ENCODE assay signal across 29 cellular contexts in the genomic region with DNA sequence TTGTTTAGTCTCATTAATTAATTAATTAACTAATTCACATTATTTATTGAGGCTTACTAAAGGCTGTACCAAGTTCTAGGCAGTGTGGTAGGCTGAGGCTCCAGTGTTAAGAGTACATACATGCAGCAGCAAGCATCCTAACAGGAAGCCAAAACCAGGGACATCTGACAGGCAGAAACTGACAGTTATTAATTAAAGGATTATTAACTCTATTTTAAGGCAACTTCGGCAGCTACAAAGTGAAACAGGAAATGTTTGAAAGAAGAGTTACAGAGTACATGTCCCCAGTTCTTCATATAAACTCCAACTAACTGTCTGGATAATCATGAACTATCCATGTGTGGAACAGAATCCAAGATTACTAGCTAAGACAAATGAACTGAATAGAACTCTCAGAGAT. TPM values are rescaled to one million over a fixed set of nuclear protein-coding genes. Genes with fewer than 3 reads are reported as not detected.
"Had no signal": no experiment of that assay in that cellular context is flagged by ENCODE, and none has a peak within 500 bp of the region (broad histone marks: within the 10 kb centered on the region; RNA-seq: fewer than 3 reads in every experiment).

No MANE protein-coding gene starts in this region.

- H3K9me3 Mint-ChIP-seq: dendritic cell treated with granulocyte-macrophage colony-stimulating factor and Interleukin-4, amounts not matched to agents 40 ng/mL and 50 ng/mL, for 4 days; memory B cell had no signal

- H3K4me2 ChIP-seq: hepatocyte had no signal

- H3K27me3 Mint-ChIP-seq: dendritic cell treated with granulocyte-macrophage colony-stimulating factor and Interleukin-4, amounts not matched to agents 40 ng/mL and 50 ng/mL, for 4 days; memory B cell; progenitor cell of endocrine pancreas had no signal

- H3K4me1 ChIP-seq: esophagus muscularis mucosa, foreskin keratinocyte, gastroesophageal sphincter, heart left ventricle, parathyroid adenoma, right lobe of liver, stomach, thyroid gland, vagina had no signal

- H3K27me3 ChIP-seq: esophagus muscularis mucosa, foreskin keratinocyte, gastroesophageal sphincter, heart left ventricle, hepatocyte, right lobe of liver, stomach, thyroid gland, vagina had no signal

- H3K27ac Mint-ChIP-seq: dendritic cell treated with granulocyte-macrophage colony-stimulating factor and Interleukin-4, amounts not matched to agents 40 ng/mL and 50 ng/mL, for 4 days; memory B cell; natural killer cell; progenitor cell of endocrine pancreas; stimulated activated effector memory CD8-positive, alpha-beta T cell treated with anti-CD3 and anti-CD28 coated beads, Interleukin-12 subunit alpha, Interleukin-12 subunit beta, amount 100 ng/mL, for 72 hours had no signal

- H3K9ac ChIP-seq: parathyroid adenoma had no signal

- H3K4me3 Mint-ChIP-seq: dendritic cell treated with granulocyte-macrophage colony-stimulating factor and Interleukin-4, amounts not matched to agents 40 ng/mL and 50 ng/mL, for 4 days; memory B cell; natural killer cell; stimulated activated effector memory CD8-positive, alpha-beta T cell treated with anti-CD3 and anti-CD28 coated beads, Interleukin-12 subunit alpha, Interleukin-12 subunit beta, amount 100 ng/mL, for 72 hours had no signal

- H3K36me3 Mint-ChIP-seq: memory B cell; natural killer cell; stimulated activated effector memory CD8-positive, alpha-beta T cell treated with anti-CD3 and anti-CD28 coated beads, Interleukin-12 subunit alpha, Interleukin-12 subunit beta, amount 100 ng/mL, for 72 hours had no signal

- H3K4me1 Mint-ChIP-seq: memory B cell; natural killer cell; stimulated activated effector memory CD8-positive, alpha-beta T cell treated with anti-CD3 and anti-CD28 coated beads, Interleukin-12 subunit alpha, Interleukin-12 subunit beta, amount 100 ng/mL, for 72 hours had no signal

- DNase-seq: effector CD8-positive, alpha-beta T cell; foreskin keratinocyte; heart left ventricle; kidney; natural killer cell; occipital lobe; right lobe of liver; small intestine; stimulated activated CD4-positive, alpha-beta T cell treated with anti-CD3 and anti-CD28 coated beads, Interleukin-12 subunit alpha, Interleukin-12 subunit beta, amount 100 ng/mL, for 4 hours; stimulated activated CD4-positive, alpha-beta T cell treated with anti-CD3 and anti-CD28 coated beads, Interleukin-1b, Interleukin-23, amount 100 ng/mL, for 48 hours; stimulated activated CD4-positive, alpha-beta T cell treated with anti-CD3 and anti-CD28 coated beads, Interleukin-4, amount 100 ng/mL, for 24 hours; stimulated activated naive CD4-positive, alpha-beta T cell treated with Interleukin-2 at 50 U/mL for 16 hours; stomach; thyroid gland; trophoblast cell had no signal

- H3K9me3 ChIP-seq: esophagus muscularis mucosa, gastroesophageal sphincter, right lobe of liver, stomach, thyroid gland, vagina had no signal

- H3K36me3 ChIP-seq: esophagus muscularis mucosa, gastroesophageal sphincter, heart left ventricle, right lobe of liver, stomach, thyroid gland, vagina had no signal

- H3K79me2 ChIP-seq: hepatocyte, parathyroid adenoma had no signal

- H3K27ac ChIP-seq: esophagus muscularis mucosa, foreskin keratinocyte, gastroesophageal sphincter, heart left ventricle, hepatocyte, parathyroid adenoma, right lobe of liver, stomach, thyroid gland, vagina had no signal

- H3K4me3 ChIP-seq: esophagus muscularis mucosa, gastroesophageal sphincter, heart left ventricle, hepatocyte, lung, right lobe of liver, stomach, thyroid gland, vagina had no signal

- H2AFZ ChIP-seq: hepatocyte, parathyroid adenoma had no signal

- ATAC-seq: foreskin keratinocyte; gastroesophageal sphincter; heart left ventricle; left lobe of liver; natural killer cell; right lobe of liver; stimulated activated effector memory CD8-positive, alpha-beta T cell treated with anti-CD3 and anti-CD28 coated beads, Interleukin-12 subunit alpha, Interleukin-12 subunit beta, amount 100 ng/mL, for 72 hours had no signal

RNA-seq across cellular contexts. Expression of a gene that starts 39.3 kb away (rescaled TPM):
- total RNA-seq: endothelial cell of umbilical vein, epithelial cell of proximal tubule, foreskin keratinocyte, left lobe of liver, mononuclear cell, natural killer cell, right lobe of liver had no signal
